In the genomic region with DNA sequence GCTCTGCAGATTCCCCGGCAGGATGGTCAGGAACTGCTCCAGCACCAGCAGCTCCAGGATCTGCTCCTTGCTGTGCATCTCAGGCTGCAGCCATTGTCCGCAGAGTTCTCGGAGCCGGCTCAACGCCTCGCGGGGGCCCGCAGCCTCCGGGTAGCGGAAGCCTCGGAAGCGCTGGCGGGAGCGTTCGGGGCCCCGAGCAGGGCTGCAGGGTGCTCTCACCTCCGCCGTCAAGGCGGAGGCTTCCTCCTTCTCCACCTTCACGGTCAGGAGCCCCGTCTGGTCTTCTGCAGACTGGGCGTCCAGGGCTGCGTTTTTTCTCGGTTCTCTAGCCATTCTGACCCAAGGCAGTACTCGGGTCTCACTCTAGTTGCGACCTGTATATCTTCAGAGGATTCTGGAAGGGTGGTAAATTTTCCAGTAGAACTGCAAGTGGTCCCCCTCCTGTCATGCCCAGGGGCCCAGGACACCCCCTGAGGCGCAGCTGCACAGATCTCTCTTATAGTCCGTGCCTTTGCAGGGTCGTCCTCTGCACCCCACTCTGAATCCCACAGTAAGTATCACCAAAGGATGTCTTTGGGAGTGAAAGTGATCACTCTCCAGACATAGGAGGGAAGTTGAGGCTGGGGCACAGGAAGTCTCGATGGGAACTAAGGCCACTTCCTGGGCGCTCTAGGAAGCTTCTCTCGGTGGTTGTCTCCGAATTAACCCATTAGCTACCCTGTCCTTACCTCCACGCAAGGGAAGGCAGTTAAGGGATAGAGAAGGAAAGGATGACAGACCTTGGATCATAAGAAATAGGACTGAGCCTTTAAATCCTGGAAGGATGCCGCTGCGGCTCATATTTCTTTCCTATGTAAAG, we compare ENCODE assay signal across 8 cellular contexts. TPM values are rescaled to one million over a fixed set of nuclear protein-coding genes. Genes with fewer than 3 reads are reported as not detected.
DNase-seq lines count a peak whose midpoint lies in the region; ATAC-seq and FAIRE-seq lines count a peak whose summit lies in the region.

A gene (minus strand): TSS at position 622 of the 859 bp plus-strand sequence. CDS start 289 bp downstream, at position 333.

- H3K9me3 ChIP-seq in MG63 (no peaks in the 10 kb centered on the region), neuron (ENCODE audit: low read length) (no peaks in the 10 kb centered on the region), stomach smooth muscle (ENCODE audit: control insufficient read depth in 2 of 2, low read length in 2 of 2) (no peaks in the 10 kb centered on the region)

- H2AFZ ChIP-seq in neuron (ENCODE audit: low read depth, low read length): peak within 1 kb of the TSS; percentile 96

- no peak for FAIRE-seq in frontal cortex (lab: Jason Lieb, UNC)

- H3K36me3 ChIP-seq in MG63: 0 out of 2 replicates have a peak, but pooled peaks cover 2% of the 10 kb centered on the region
- peaks cover 17% of the 10 kb centered on the region for H3K36me3 ChIP-seq in neuron (ENCODE audit: insufficient read depth, low read length)
- H3K36me3 ChIP-seq in stomach smooth muscle (ENCODE audit: control insufficient read depth in 2 of 2, insufficient read depth in 2 of 2, low read length in 2 of 2): peaks cover 0 to 6% of the 10 kb centered on the region in 2 donors

- H3K27ac ChIP-seq in stomach smooth muscle (ENCODE audit: low read length): no peak within 1 kb of the TSS

- ATAC-seq in GM21737 (IDR thresholded peaks at IDR 0.05; ENCODE audit: unreplicated experiment): peak; percentile 63

- H3K4me3 ChIP-seq in MG63 (peak within 1 kb of the TSS; percentile 79), neuron (ENCODE audit: low read length) (peak within 1 kb of the TSS; percentile 83), stomach smooth muscle (ENCODE audit: low read length in 2 of 2) (peak within 1 kb of the TSS; percentile 93 to 98)

- H3K27me3 ChIP-seq in MG63 (no peaks in the 10 kb centered on the region), neuron (ENCODE audit: insufficient read depth, low read length) (no peaks in the 10 kb centered on the region), stomach smooth muscle (ENCODE audit: control insufficient read depth in 1 of 2, insufficient read depth in 2 of 2, low read length in 2 of 2) (no peaks in the 10 kb centered on the region)

- H3K9ac ChIP-seq in stomach smooth muscle (ENCODE audit: low read length in 2 of 2): peak within 1 kb of the TSS; percentile 84 to 90

- peak; percentile 96 for DNase-seq in DMS53 (lab: John Stamatoyannopoulos, UW)
- peak; percentile 74 for DNase-seq in MG63
- DNase-seq in SHP77 treated with DMSO at 0.1 percent for 48 hours (lab: John Stamatoyannopoulos, UW): peak; percentile 79
- DNase-seq in activated gamma-delta T cell treated with anti-CD3 and anti-CD28 coated beads, Interleukin-2, amount 50 U/mL, for 16 hours (ENCODE audit: low read depth): peak; percentile 75
- peak; percentile 75 to 78 for DNase-seq in frontal cortex (ENCODE audit: low spot score in 2 of 2)

- peaks cover 13% of the 10 kb centered on the region for H3K4me1 ChIP-seq in neuron (ENCODE audit: insufficient read depth, low read length)
- peaks cover 22% of the 10 kb centered on the region for H3K4me1 ChIP-seq in stomach smooth muscle (ENCODE audit: control insufficient read depth, insufficient read depth, low read length)

RNA-seq across cellular contexts. Expression of the gene that starts here (rescaled TPM):
- total RNA-seq in MG63 (2014; rRNA removed; shearing (Covaris generic); ENCODE audit: low replicate concordance): 0.59 and 2.6 TPM in 2 replicates
- 9.4 TPM for total RNA-seq in frontal cortex
